15 cellular contexts compared by ENCODE assay signal in the genomic region with DNA sequence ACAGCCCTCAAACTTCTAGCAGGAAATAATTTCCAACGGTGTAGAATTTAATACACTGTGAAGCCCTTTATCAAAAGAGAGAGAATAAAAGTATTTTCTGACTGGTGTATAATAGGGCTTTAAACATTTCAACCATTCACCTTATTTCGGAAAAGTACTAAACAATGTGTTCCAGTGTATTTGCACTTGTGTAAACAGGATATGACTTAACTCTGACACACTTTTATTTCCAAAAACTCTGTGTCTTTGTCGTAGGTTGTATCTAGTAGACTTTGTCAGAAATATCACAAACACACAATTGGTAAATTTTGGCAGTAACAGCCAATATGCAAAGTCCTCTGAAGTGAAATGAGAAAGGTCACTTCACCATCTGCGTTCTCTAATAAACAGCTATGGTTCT. TPM values are rescaled to one million over a fixed set of nuclear protein-coding genes. Genes with fewer than 3 reads are reported as not detected.
A peak's percentile ranks its signal among the peaks of the same experiment; 100 is the strongest.
DNase-seq lines count a peak whose midpoint lies in the region; ATAC-seq and TF ChIP-seq lines count a peak whose summit lies in the region.
"Had no signal": no experiment of that assay in that cellular context is flagged by ENCODE, and none has a peak within 500 bp of the region (broad histone marks: within the 10 kb centered on the region; RNA-seq: fewer than 3 reads in every experiment).

No MANE protein-coding gene starts in this region.

- H3K9ac ChIP-seq in fibroblast of lung (ENCODE audit: insufficient read depth, low read length) (no peak overlapping the region), smooth muscle cell (ENCODE audit: low read depth) (no peak overlapping the region)
- H3K9ac ChIP-seq: KMS-11 had no signal

- H3K9me3 ChIP-seq in RWPE2 (ENCODE audit: severe bottlenecking) = no peaks in the 10 kb centered on the region
- no peaks in the 10 kb centered on the region for H3K9me3 ChIP-seq in fibroblast of lung (ENCODE audit: control insufficient read depth, insufficient read depth, low read depth, low read length)
- no peaks in the 10 kb centered on the region for H3K9me3 ChIP-seq in smooth muscle cell (replicated peaks; ENCODE audit: low read depth)
- no peaks in the 10 kb centered on the region for H3K9me3 ChIP-seq in T-helper 17 cell (ENCODE audit: control insufficient read depth, low read length, poor library complexity, severe bottlenecking)
- H3K9me3 ChIP-seq: body of pancreas, sigmoid colon had no signal

- H3K27ac Mint-ChIP-seq in T-helper 17 cell = no peak overlapping the region
- H3K27ac Mint-ChIP-seq: activated naive CD4-positive, alpha-beta T cell treated with anti-CD3 and anti-CD28 coated beads, Interleukin-2, amount 10 ng/mL, durations not matched to agents 7 days and 5 days had no signal

- H3K27me3 ChIP-seq in RWPE2 (ENCODE audit: insufficient read depth, poor library complexity, severe bottlenecking) (no peaks in the 10 kb centered on the region), fibroblast of lung (ENCODE audit: control insufficient read depth, insufficient read depth, low read length) (no peaks in the 10 kb centered on the region), smooth muscle cell (ENCODE audit: low read depth) (no peaks in the 10 kb centered on the region)
- H3K27me3 ChIP-seq: body of pancreas, sigmoid colon had no signal

- peaks cover 29% of the 10 kb centered on the region for H3K27me3 Mint-ChIP-seq in T-helper 17 cell

- H3K79me2 ChIP-seq in fibroblast of lung (ENCODE audit: control insufficient read depth, insufficient read depth, low read length) (no peaks in the 10 kb centered on the region), smooth muscle cell (ENCODE audit: low read depth) (no peaks in the 10 kb centered on the region)

- no peak for TF ChIP-seq CTCF in RWPE2 (IDR thresholded peaks at IDR 0.05; ENCODE audit: poor library complexity, severe bottlenecking)
- no peak for TF ChIP-seq CTCF in fibroblast of lung (conservative IDR thresholded peaks at IDR 0.05 in 1 of 2, IDR thresholded peaks at IDR 0.05 in 1 of 2; ENCODE audit: low read depth in 1 of 2, low read length in 2 of 2)
- no peak for TF ChIP-seq CTCF in smooth muscle cell (IDR thresholded peaks at IDR 0.05; ENCODE audit: borderline replicate concordance, insufficient read depth, poor library complexity, severe bottlenecking)

- no peaks in the 10 kb centered on the region for H3K4me1 Mint-ChIP-seq in T-helper 17 cell
- H3K4me1 Mint-ChIP-seq: activated naive CD4-positive, alpha-beta T cell treated with anti-CD3 and anti-CD28 coated beads, Interleukin-2, amount 10 ng/mL, durations not matched to agents 7 days and 5 days had no signal

- H3K4me3 Mint-ChIP-seq in T-helper 17 cell = no peak overlapping the region
- H3K4me3 Mint-ChIP-seq: activated naive CD4-positive, alpha-beta T cell treated with anti-CD3 and anti-CD28 coated beads, Interleukin-2, amount 10 ng/mL, durations not matched to agents 7 days and 5 days had no signal

- ATAC-seq in RWPE2 (ENCODE audit: low read depth) (no peak), T-helper 17 cell (no peak)
- ATAC-seq: body of pancreas had no signal

- H3K27ac ChIP-seq in RWPE2 (ENCODE audit: poor library complexity, severe bottlenecking) (peak overlapping the region; percentile 20), fibroblast of lung (ENCODE audit: insufficient read depth, low read length) (no peak overlapping the region), smooth muscle cell (ENCODE audit: low read depth) (peak overlapping the region; percentile 43)
- H3K27ac ChIP-seq: body of pancreas, KMS-11, sigmoid colon had no signal

- DNase-seq in H4 (ENCODE audit: low spot score) (peak; percentile 85), RWPE2 (ENCODE audit: low spot score) (no peak), fibroblast of lung (ENCODE audit: low read depth in 2 of 2) (peak; percentile 60 to 78), smooth muscle cell (lab: John Stamatoyannopoulos, UW; ENCODE audit: unreplicated experiment) (no peak), T-helper 17 cell (no peak), islet precursor cell (no peak), hepatic stellate cell (ENCODE audit: low spot score) (no peak)
- DNase-seq: activated CD4-positive, alpha-beta T cell treated with anti-CD3 and anti-CD28 coated beads, Interleukin-2, amount 50 U/mL, for 1 hour; activated naive CD4-positive, alpha-beta T cell treated with anti-CD3 and anti-CD28 coated beads, Interleukin-2, amount 10 ng/mL, durations not matched to agents 7 days and 5 days; body of pancreas; C1 segment of cervical spinal cord; DMS 273 treated with DMSO at 0.1 percent for 48 hours; NCI-H2171; sigmoid colon had no signal

- H3K36me3 ChIP-seq in RWPE2 (ENCODE audit: low read depth) (no peaks in the 10 kb centered on the region), fibroblast of lung (ENCODE audit: control insufficient read depth, insufficient read depth, low read length) (no peaks in the 10 kb centered on the region), smooth muscle cell (ENCODE audit: low read depth) (no peaks in the 10 kb centered on the region)
- H3K36me3 ChIP-seq: sigmoid colon had no signal

- 43% methylated on average over 4 of the region's 4 CpGs for WGBS in smooth muscle cell (ENCODE audit: low lambda C conversion rate)

- H3K4me2 ChIP-seq in fibroblast of lung (ENCODE audit: extremely low read depth, insufficient read depth, low read length) (no peak overlapping the region), smooth muscle cell (peak overlapping the region; percentile 33)
- H3K4me2 ChIP-seq: KMS-11 had no signal

- no peak overlapping the region for H3K4me3 ChIP-seq in RWPE2 (ENCODE audit: severe bottlenecking)
- no peak overlapping the region for H3K4me3 ChIP-seq in fibroblast of lung (replicated peaks in 1 of 4; ENCODE audit: control extremely low read depth in 1 of 4, insufficient read depth in 1 of 4, low read depth in 3 of 4, low read length in 4 of 4)
- H3K4me3 ChIP-seq in smooth muscle cell = no peak overlapping the region
- H3K4me3 ChIP-seq: body of pancreas, sigmoid colon had no signal

- H4K20me1 ChIP-seq in fibroblast of lung (ENCODE audit: control insufficient read depth, extremely low read depth, insufficient read depth, low read length) (no peaks in the 10 kb centered on the region), smooth muscle cell (ENCODE audit: low read depth) (no peaks in the 10 kb centered on the region)

- H2AFZ ChIP-seq in fibroblast of lung (ENCODE audit: low read length) (no peak overlapping the region), smooth muscle cell (ENCODE audit: low read depth) (peak overlapping the region; percentile 60)

- H3K4me1 ChIP-seq in RWPE2 (ENCODE audit: insufficient read depth, poor library complexity, severe bottlenecking) (peaks cover 20% of the 10 kb centered on the region), fibroblast of lung (ENCODE audit: control insufficient read depth, extremely low read depth, insufficient read depth, low read length) (peaks cover 3% of the 10 kb centered on the region), smooth muscle cell (ENCODE audit: low read depth) (peaks cover 27% of the 10 kb centered on the region)

- H3F3A ChIP-seq in smooth muscle cell (ENCODE audit: low read depth) = peaks cover 12% of the 10 kb centered on the region

- H3K36me3 Mint-ChIP-seq in T-helper 17 cell (ENCODE audit: low read depth) = peaks cover 2% of the 10 kb centered on the region
- H3K36me3 Mint-ChIP-seq: activated naive CD4-positive, alpha-beta T cell treated with anti-CD3 and anti-CD28 coated beads, Interleukin-2, amount 10 ng/mL, durations not matched to agents 7 days and 5 days had no signal

RNA-seq across cellular contexts. Expression of a gene that starts 10.3 kb away (rescaled TPM):
- 55.0 and 80.5 TPM in 2 replicates for total RNA-seq in H4 (2014; rRNA removed; shearing (Covaris generic))
- total RNA-seq in fibroblast of lung = 0.77 and 2.8 TPM in 2 replicates
- 2.5 and 6.7 TPM in 2 replicates for polyA plus RNA-seq in fibroblast of lung
- polyA plus RNA-seq in fibroblast of lung (2012) = 1.9 and 5.0 TPM in 2 replicates
- 2.2 and 3.9 TPM in 2 replicates for polyA minus RNA-seq in fibroblast of lung (ENCODE audit: low replicate concordance)
- total RNA-seq in smooth muscle cell = 128 and 142 TPM in 2 replicates
- 103 and 116 TPM in 2 replicates for polyA plus RNA-seq in smooth muscle cell
- 1 to 10 TPM in 1 of 2 donors, under 1 TPM in 1; 0.42 to 1.4 TPM for total RNA-seq in T-helper 17 cell

Comparison
In these comparisons a context has a peak if more than half of its experiments do, and no peak if none do; other contexts are left out.
1. DNase-seq: peak in H4 (single experiment) and fibroblast of lung (2 of 2); none in RWPE2 (single experiment), smooth muscle cell (single experiment), T-helper 17 cell (0 of 3), islet precursor cell (single experiment) and hepatic stellate cell (single experiment).
2. RNA of a gene that starts 10.3 kb away (total RNA-seq): 128 to 142 TPM in smooth muscle cell and 55.0 to 80.5 TPM in H4; 0.77 to 2.8 TPM in fibroblast of lung and 0.42 to 1.4 TPM in T-helper 17 cell; every median in the first group is over 10 times any median in the second.